In the genomic region with DNA sequence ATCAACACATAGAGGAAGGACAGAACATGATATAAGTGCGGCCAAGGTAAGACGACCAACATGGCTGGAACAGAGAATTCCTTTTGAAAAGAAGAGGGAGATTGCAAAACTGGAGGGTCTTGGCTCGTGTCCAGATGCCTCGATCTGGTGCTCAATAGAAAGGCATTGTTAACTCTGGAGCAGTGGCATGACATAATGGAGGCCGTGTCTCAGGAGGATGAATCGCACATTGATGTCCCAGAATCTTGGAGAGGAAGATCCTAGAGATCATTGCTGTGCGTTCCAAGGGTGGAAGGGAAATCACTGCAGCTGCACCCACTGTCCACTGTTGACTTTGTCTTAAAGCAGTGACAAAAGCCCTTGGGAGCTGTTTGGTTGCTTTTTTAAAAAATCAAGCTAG, we compare ENCODE assay signal across 15 cellular contexts. TPM values are rescaled to one million over a fixed set of nuclear protein-coding genes. Genes with fewer than 3 reads are reported as not detected.
DNase-seq lines count a peak whose midpoint lies in the region; ATAC-seq and TF ChIP-seq lines count a peak whose summit lies in the region.
"Had no signal": no experiment of that assay in that cellular context is flagged by ENCODE, and none has a peak within 500 bp of the region (broad histone marks: within the 10 kb centered on the region; RNA-seq: fewer than 3 reads in every experiment).

No MANE protein-coding gene starts in this region.

- H3K36me3 ChIP-seq in A673 (ENCODE audit: insufficient read depth, low read length, poor library complexity, severe bottlenecking) (no peaks in the 10 kb centered on the region), tibial artery (peaks cover 4 to 30% (median 26%) of the 10 kb centered on the region in 3 donors)

- no TSS peak for BruUV-seq in A673 (replicated peaks; lab: Mats Ljungman, UMichigan)

- ATAC-seq in T-cell (replicated peaks in 1 of 4): no peak
- ATAC-seq in T-helper 17 cell: no peak
- ATAC-seq: activated CD8-positive, alpha-beta T cell treated with anti-CD3 and anti-CD28 coated beads for 36 hours had no signal

- H3K27me3 Mint-ChIP-seq in T-cell: no peaks in the 10 kb centered on the region
- H3K27me3 Mint-ChIP-seq in T-helper 17 cell: no peaks in the 10 kb centered on the region
- H3K27me3 Mint-ChIP-seq: activated CD8-positive, alpha-beta T cell treated with anti-CD3 and anti-CD28 coated beads for 36 hours had no signal

- H3K9me3 ChIP-seq in A673 (ENCODE audit: low read depth, low read length, poor library complexity, severe bottlenecking) (no peaks in the 10 kb centered on the region), tibial artery (no peaks in the 10 kb centered on the region), T-helper 17 cell (ENCODE audit: control insufficient read depth, low read length, poor library complexity, severe bottlenecking) (no peaks in the 10 kb centered on the region)

- no peak overlapping the region for H3K4me3 Mint-ChIP-seq in T-cell
- H3K4me3 Mint-ChIP-seq in T-helper 17 cell: no peak overlapping the region
- H3K4me3 Mint-ChIP-seq: activated CD8-positive, alpha-beta T cell treated with anti-CD3 and anti-CD28 coated beads for 36 hours had no signal

- peaks cover 46 to 52% (median 51%) of the 10 kb centered on the region in 3 donors for H3K4me1 Mint-ChIP-seq in T-cell
- H3K4me1 Mint-ChIP-seq in T-helper 17 cell: peaks cover 38% of the 10 kb centered on the region

- CTCF ChIA-PET in A673 (lab: Charles Lee) (no interaction called here), T-cell (lab: Charles Lee) (no interaction called here)

- H3K27ac ChIP-seq in A673 (ENCODE audit: low read depth, low read length, poor library complexity, severe bottlenecking): no peak overlapping the region
- peak overlapping the region; percentile 64 to 98 (median 92) for H3K27ac ChIP-seq in dorsolateral prefrontal cortex
- H3K27ac ChIP-seq in tibial artery: no peak overlapping the region

- intact Hi-C loops in A673 (cut with micrococcal nuclease; ENCODE audit: unreplicated experiment) (no loop called here), dorsolateral prefrontal cortex (cut with DNase I) (loop anchor here in 1 of 2 donors (5.0 kb wide), 1 partner anchor 143 kb away; the partner anchor contains the start of gene ALDH7A1), tibial artery (cut with DNase I; ENCODE audit: low total_unique reads) (no loop called here)

- POLR2A ChIA-PET in A673 (lab: Charles Lee; ENCODE audit: low non-redundant PET): no interaction called here
- POLR2A ChIA-PET in T-cell (lab: Charles Lee): no interaction called here

- no peak overlapping the region for H3K27ac Mint-ChIP-seq in T-cell
- no peak overlapping the region for H3K27ac Mint-ChIP-seq in T-helper 17 cell
- H3K27ac Mint-ChIP-seq: activated CD8-positive, alpha-beta T cell treated with anti-CD3 and anti-CD28 coated beads for 36 hours had no signal

- H3K4me1 ChIP-seq in A673 (ENCODE audit: insufficient read depth, low read length, poor library complexity, severe bottlenecking): no peaks in the 10 kb centered on the region
- peaks cover 0 to 36% (median 19%) of the 10 kb centered on the region in 4 donors for H3K4me1 ChIP-seq in tibial artery

- no peaks in the 10 kb centered on the region for H3K27me3 ChIP-seq in A673 (replicated peaks; ENCODE audit: insufficient read depth, low read depth, low read length, poor library complexity)
- H3K27me3 ChIP-seq in dorsolateral prefrontal cortex: no peaks in the 10 kb centered on the region
- no peaks in the 10 kb centered on the region for H3K27me3 ChIP-seq in tibial artery

- peaks cover 25% of the 10 kb centered on the region for H3K36me3 Mint-ChIP-seq in T-cell
- H3K36me3 Mint-ChIP-seq in T-helper 17 cell (ENCODE audit: low read depth): peaks cover 10% of the 10 kb centered on the region

- no peak overlapping the region for H3K4me3 ChIP-seq in A673 (ENCODE audit: low read depth, low read length, poor library complexity, severe bottlenecking)
- peak overlapping the region in 15 of 59 donors; percentile 1 to 38 (median 19) for H3K4me3 ChIP-seq in dorsolateral prefrontal cortex
- H3K4me3 ChIP-seq in tibial artery: no peak overlapping the region
- H3K4me3 ChIP-seq: lung, smooth muscle cell had no signal

- TF ChIP-seq CTCF in A673 (conservative IDR thresholded peaks at IDR 0.05; ENCODE audit: low read depth, low read length) (no peak), dorsolateral prefrontal cortex (IDR thresholded peaks at IDR 0.05 in 54 of 56, conservative IDR thresholded peaks at IDR 0.05 in 2 of 56; ENCODE audit: low read depth in 1 of 56, partially characterized antibody in 56 of 56) (peak in 2 of 56 donors; percentile 12 to 20), tibial artery (IDR thresholded peaks at IDR 0.05) (no peak)

- H3K9me3 Mint-ChIP-seq in T-cell: no peaks in the 10 kb centered on the region

- DNase-seq in A673 (ENCODE audit: low spot score) (peak; percentile 29), NCI-H345 treated with DMSO at 0.1 percent for 48 hours (lab: John Stamatoyannopoulos, UW; ENCODE audit: unreplicated experiment) (peak; percentile 30), dorsolateral prefrontal cortex (peak; percentile 30 to 92 (median 80)), midbrain (lab: John Stamatoyannopoulos, UW) (peak; percentile 89), tibial artery (no peak), Kasumi-1 (lab: John Stamatoyannopoulos, UW) (no peak), T-cell (no peak), T-helper 17 cell (no peak)
- DNase-seq: activated CD8-positive, alpha-beta T cell treated with anti-CD3 and anti-CD28 coated beads for 36 hours; central memory CD4-positive, alpha-beta T cell; erythroblast; NCI-H187; SHP77 treated with DMSO at 0.1 percent for 48 hours had no signal

RNA-seq across cellular contexts. Expression of gene GRAMD2B, which starts 30.9 kb away (rescaled TPM):
- 2.1 and 2.6 TPM in 2 replicates for total RNA-seq in A673 (2021)
- 100 to 1,000 TPM in 33 of 120 experiments, 10 to 100 TPM in 87; 39.5 to 205 (median 86.4) TPM for total RNA-seq in dorsolateral prefrontal cortex
- 10 to 100 TPM in 1 of 5 donors, 1 to 10 TPM in 4; 5.7 to 14.1 (median 6.0) TPM for total RNA-seq in T-cell
- 10 to 100 TPM in 1 of 2 donors, 1 to 10 TPM in 1; 8.3 to 11.7 TPM for total RNA-seq in T-helper 17 cell

Comparison
In these comparisons a context has a peak if more than half of its experiments do, and no peak if none do; other contexts are left out.
1. DNase-seq: peak in A673 (single experiment), NCI-H345 treated with DMSO at 0.1 percent for 48 hours (single experiment), dorsolateral prefrontal cortex (10 of 10) and midbrain (single experiment); none in tibial artery (0 of 2), Kasumi-1 (0 of 2), T-cell (0 of 34) and T-helper 17 cell (0 of 3).
2. H3K27ac ChIP-seq: peak in dorsolateral prefrontal cortex (59 of 59); none in A673 (single experiment) and tibial artery (0 of 2).